2 cellular contexts compared by ENCODE assay signal in the genomic region with DNA sequence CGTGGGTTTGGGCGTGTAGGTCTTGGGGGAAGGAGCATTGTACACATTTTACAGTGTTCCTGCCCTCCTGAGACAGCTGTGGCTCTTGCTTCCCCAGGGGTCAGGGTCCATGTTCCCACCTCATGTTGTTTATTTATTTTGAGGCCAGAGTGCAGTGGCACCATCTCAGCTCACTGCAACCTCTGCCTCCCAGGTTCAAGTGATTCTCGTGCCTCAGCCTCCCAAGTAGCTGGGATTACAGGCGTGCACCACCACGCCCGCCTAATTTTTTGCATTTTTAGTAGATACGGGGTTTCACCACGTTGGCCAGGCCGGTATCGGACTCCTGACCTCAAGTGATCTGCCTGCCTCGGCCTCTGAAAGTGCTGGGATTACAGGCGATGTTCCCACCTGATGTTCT. TPM values are rescaled to one million over a fixed set of nuclear protein-coding genes. Genes with fewer than 3 reads are reported as not detected.
"Had no signal": no experiment of that assay in that cellular context is flagged by ENCODE, and none has a peak within 500 bp of the region (broad histone marks: within the 10 kb centered on the region; RNA-seq: fewer than 3 reads in every experiment).

No MANE protein-coding gene starts in this region.

RNA-seq across cellular contexts. Expression of gene GNG4, which starts 2.0 kb away (rescaled TPM):
- total RNA-seq: ascending aorta, Right ventricle myocardium superior had no signal
